In the genomic region with DNA sequence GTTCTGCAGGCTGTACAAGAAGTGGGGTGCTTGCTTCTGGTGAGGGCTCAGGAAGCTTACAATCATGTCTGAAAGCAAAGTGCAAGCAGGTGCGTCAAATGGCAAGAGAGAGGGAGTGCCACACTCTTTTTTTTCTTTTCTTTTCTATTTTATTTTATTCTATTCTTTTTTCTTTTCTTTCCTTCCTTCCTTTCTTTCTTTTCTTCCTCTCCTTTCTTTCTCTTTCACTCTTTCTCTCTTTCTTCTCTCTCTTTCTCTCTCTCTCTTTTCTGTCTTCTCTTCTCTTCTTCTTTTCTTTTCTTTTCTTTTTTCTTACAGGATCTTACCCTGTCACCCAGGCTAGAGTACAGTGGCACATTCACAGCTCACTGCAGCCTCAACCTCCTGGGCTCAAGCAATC, we compare ENCODE assay signal across 1 cellular context.
TF ChIP-seq lines count a peak whose summit lies in the region.

No MANE protein-coding gene starts in this region.

TF ChIP-seq in GM23338, 12 proteins besides CTCF, POLR2A, EP300 and RAD21 (continued from another document):
- TF ChIP-seq, protein P1, sequence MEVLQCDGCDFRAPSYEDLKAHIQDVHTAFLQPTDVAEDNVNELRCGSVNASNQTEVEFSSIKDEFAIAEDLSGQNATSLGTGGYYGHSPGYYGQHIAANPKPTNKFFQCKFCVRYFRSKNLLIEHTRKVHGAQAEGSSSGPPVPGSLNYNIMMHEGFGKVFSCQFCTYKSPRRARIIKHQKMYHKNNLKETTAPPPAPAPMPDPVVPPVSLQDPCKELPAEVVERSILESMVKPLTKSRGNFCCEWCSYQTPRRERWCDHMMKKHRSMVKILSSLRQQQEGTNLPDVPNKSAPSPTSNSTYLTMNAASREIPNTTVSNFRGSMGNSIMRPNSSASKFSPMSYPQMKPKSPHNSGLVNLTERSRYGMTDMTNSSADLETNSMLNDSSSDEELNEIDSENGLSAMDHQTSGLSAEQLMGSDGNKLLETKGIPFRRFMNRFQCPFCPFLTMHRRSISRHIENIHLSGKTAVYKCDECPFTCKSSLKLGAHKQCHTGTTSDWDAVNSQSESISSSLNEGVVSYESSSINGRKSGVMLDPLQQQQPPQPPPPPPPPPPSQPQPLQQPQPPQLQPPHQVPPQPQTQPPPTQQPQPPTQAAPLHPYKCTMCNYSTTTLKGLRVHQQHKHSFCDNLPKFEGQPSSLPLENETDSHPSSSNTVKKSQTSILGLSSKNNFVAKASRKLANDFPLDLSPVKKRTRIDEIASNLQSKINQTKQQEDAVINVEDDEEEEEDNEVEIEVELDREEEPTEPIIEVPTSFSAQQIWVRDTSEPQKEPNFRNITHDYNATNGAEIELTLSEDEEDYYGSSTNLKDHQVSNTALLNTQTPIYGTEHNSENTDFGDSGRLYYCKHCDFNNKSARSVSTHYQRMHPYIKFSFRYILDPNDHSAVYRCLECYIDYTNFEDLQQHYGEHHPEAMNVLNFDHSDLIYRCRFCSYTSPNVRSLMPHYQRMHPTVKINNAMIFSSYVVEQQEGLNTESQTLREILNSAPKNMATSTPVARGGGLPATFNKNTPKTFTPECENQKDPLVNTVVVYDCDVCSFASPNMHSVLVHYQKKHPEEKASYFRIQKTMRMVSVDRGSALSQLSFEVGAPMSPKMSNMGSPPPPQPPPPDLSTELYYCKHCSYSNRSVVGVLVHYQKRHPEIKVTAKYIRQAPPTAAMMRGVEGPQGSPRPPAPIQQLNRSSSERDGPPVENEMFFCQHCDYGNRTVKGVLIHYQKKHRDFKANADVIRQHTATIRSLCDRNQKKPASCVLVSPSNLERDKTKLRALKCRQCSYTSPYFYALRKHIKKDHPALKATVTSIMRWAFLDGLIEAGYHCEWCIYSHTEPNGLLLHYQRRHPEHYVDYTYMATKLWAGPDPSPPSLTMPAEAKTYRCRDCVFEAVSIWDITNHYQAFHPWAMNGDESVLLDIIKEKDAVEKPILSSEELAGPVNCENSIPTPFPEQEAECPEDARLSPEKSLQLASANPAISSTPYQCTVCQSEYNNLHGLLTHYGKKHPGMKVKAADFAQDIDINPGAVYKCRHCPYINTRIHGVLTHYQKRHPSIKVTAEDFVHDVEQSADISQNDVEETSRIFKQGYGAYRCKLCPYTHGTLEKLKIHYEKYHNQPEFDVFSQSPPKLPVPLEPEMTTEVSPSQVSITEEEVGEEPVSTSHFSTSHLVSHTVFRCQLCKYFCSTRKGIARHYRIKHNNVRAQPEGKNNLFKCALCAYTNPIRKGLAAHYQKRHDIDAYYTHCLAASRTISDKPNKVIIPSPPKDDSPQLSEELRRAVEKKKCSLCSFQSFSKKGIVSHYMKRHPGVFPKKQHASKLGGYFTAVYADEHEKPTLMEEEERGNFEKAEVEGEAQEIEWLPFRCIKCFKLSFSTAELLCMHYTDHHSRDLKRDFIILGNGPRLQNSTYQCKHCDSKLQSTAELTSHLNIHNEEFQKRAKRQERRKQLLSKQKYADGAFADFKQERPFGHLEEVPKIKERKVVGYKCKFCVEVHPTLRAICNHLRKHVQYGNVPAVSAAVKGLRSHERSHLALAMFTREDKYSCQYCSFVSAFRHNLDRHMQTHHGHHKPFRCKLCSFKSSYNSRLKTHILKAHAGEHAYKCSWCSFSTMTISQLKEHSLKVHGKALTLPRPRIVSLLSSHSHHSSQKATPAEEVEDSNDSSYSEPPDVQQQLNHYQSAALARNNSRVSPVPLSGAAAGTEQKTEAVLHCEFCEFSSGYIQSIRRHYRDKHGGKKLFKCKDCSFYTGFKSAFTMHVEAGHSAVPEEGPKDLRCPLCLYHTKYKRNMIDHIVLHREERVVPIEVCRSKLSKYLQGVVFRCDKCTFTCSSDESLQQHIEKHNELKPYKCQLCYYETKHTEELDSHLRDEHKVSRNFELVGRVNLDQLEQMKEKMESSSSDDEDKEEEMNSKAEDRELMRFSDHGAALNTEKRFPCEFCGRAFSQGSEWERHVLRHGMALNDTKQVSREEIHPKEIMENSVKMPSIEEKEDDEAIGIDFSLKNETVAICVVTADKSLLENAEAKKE (CRISPR knock-in tag; IDR thresholded peaks at IDR 0.05): no peak
- TF ChIP-seq ZNF331 (CRISPR knock-in tag; IDR thresholded peaks at IDR 0.05; ENCODE audit: low read depth): no peak
- no peak for TF ChIP-seq JUNB (IDR thresholded peaks at IDR 0.05; ENCODE audit: unreplicated experiment)
- no peak for TF ChIP-seq STAT1 (IDR thresholded peaks at IDR 0.05; ENCODE audit: unreplicated experiment)
- no peak for TF ChIP-seq ZNF114 (CRISPR knock-in tag; IDR thresholded peaks at IDR 0.05)
- no peak for TF ChIP-seq POLR2AphosphoS5 (IDR thresholded peaks at IDR 0.05; ENCODE audit: low read depth)
- TF ChIP-seq NANOG (IDR thresholded peaks at IDR 0.05; ENCODE audit: borderline replicate concordance): no peak
- TF ChIP-seq, protein P2, sequence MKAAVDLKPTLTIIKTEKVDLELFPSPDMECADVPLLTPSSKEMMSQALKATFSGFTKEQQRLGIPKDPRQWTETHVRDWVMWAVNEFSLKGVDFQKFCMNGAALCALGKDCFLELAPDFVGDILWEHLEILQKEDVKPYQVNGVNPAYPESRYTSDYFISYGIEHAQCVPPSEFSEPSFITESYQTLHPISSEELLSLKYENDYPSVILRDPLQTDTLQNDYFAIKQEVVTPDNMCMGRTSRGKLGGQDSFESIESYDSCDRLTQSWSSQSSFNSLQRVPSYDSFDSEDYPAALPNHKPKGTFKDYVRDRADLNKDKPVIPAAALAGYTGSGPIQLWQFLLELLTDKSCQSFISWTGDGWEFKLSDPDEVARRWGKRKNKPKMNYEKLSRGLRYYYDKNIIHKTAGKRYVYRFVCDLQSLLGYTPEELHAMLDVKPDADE (IDR thresholded peaks at IDR 0.05): no peak
